25 cellular contexts compared by ENCODE assay signal in the genomic region with DNA sequence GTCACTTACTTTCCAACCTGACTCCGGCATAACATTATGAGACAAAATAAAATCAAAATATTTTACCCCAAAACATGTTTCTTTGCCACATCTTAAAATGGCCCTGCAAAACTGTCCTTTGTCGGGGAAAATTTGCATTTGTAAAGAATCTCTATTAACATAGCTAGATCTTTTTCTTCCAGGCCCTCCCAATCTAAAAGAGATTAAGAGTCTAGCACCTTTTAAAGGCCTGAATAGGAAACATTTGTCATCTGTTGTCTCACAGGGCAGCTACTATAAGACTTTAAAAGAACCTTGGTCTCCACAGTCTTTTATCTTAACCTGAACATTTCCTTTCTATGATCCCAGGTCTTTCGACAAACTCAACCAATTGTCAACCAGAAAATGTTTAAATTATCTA.
"Had no signal": no experiment of that assay in that cellular context is flagged by ENCODE, and none has a peak within 500 bp of the region (broad histone marks: within the 10 kb centered on the region; RNA-seq: fewer than 3 reads in every experiment).

No MANE protein-coding gene starts in this region.

- H3K36me3 ChIP-seq: colonic mucosa, esophagus squamous epithelium, heart right ventricle, left lung, neural progenitor cell, right lobe of liver, stomach, thyroid gland had no signal

- H3K9ac ChIP-seq: neural progenitor cell, parathyroid adenoma had no signal

- ATAC-seq: heart right ventricle; left cardiac atrium; left lung; naive thymus-derived CD4-positive, alpha-beta T cell; right lobe of liver had no signal

- H3K9me3 ChIP-seq: colonic mucosa, esophagus squamous epithelium, heart right ventricle, left lung, right lobe of liver, stomach, thyroid gland had no signal

- H3K4me3 ChIP-seq: colonic mucosa, esophagus squamous epithelium, heart right ventricle, left lung, neural progenitor cell, right lobe of liver, stomach, thyroid gland had no signal

- H3K27me3 ChIP-seq: colonic mucosa, esophagus squamous epithelium, heart right ventricle, left lung, neural progenitor cell, right lobe of liver, stomach, thyroid gland had no signal

- H3K27ac ChIP-seq: colonic mucosa, esophagus squamous epithelium, heart right ventricle, left lung, neural progenitor cell, parathyroid adenoma, right lobe of liver, stomach, thyroid gland had no signal

- DNase-seq: colonic mucosa; dermis blood vessel endothelial cell; effector memory CD4-positive, alpha-beta T cell; erythroblast; esophagus squamous epithelium; foreskin melanocyte; glutamatergic neuron; heart right ventricle; hippocampal formation; left cardiac atrium; left lung; mesenchymal stem cell; midbrain; naive thymus-derived CD4-positive, alpha-beta T cell; right lobe of liver; small intestine; stimulated activated CD4-positive, alpha-beta T cell treated with anti-CD3 and anti-CD28 coated beads, Interleukin-15, amount 100 ng/mL, for 24 hours; stimulated activated CD4-positive, alpha-beta T cell treated with anti-CD3 and anti-CD28 coated beads, Interleukin-4, amount 100 ng/mL, for 1 hour; stimulated activated CD8-positive, alpha-beta memory T cell treated with anti-CD3 and anti-CD28 coated beads, Interleukin-4, amount 100 ng/mL, for 48 hours; stimulated activated naive CD4-positive, alpha-beta T cell treated with Interleukin-2 at 50 U/mL for 16 hours; stomach; thyroid gland; trophoblast cell had no signal

- H3K4me1 ChIP-seq: colonic mucosa, esophagus squamous epithelium, heart right ventricle, left lung, right lobe of liver, stomach, thyroid gland had no signal
